Comparison of ENCODE assay signal across 18 cellular contexts in the genomic region with DNA sequence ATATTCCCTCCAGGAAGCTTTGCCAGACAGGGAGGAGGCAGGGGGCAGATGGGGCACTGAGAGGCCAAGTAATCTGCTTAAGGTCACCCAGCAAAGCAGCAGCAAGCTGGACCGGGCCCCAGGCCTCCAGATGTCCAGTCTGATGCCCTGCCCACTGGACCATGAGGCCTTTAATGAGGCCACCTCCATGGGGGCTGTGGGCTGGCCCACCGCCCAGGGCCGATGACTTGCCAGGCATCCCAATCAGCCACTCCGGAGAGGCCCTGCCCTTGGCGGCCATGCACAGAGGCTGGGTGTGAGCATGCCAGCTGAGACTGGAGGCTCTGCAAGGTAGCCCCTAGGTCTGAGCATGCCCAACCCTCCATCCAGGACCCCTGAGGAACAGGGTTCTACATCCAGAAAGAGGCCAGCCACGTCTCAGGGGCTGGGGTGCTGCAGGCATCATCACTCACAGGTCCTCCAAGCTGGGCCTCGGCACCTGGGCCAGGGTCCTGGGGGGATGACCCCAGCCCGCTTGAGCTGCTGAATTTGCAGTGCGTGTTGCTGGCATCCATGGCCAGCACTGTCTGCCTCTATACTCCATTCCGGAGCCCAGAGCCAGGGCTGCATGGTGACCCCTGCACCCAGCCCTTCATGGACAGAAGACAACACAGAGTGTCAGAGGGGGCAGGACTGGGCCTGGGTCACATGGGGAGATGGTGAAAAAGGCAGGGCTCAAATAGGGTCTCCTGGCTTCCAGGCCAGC.
A peak's percentile ranks its signal among the peaks of the same experiment; 100 is the strongest.
DNase-seq lines count a peak whose midpoint lies in the region; ATAC-seq, FAIRE-seq and TF ChIP-seq lines count a peak whose summit lies in the region.
"Had no signal": no experiment of that assay in that cellular context is flagged by ENCODE, and none has a peak within 500 bp of the region (broad histone marks: within the 10 kb centered on the region; RNA-seq: fewer than 3 reads in every experiment).

No MANE protein-coding gene starts in this region.

- DNase-seq in RWPE2 (ENCODE audit: low spot score) (peak; percentile 45), endothelial cell of umbilical vein (ENCODE audit: low read depth, low spot score) (peak; percentile 21), midbrain (lab: John Stamatoyannopoulos, UW) (peak; percentile 24), sigmoid colon (peak; percentile 45), MCF 10A (ENCODE audit: unreplicated experiment) (no peak), foreskin keratinocyte (no peak)
- DNase-seq in stimulated activated CD4-positive, alpha-beta T cell treated with anti-CD3 and anti-CD28 coated beads, Interleukin-15, amount 100 ng/mL, for 24 hours = no peak
- DNase-seq: CD4-positive, alpha-beta T cell; DMS53; GOT3; NCI-H1092 treated with DMSO at 0.1 percent for 48 hours; NCI-H1694; NCI-H345; NCI-H69; OCI-M1; SJCRH30 had no signal

- no peak overlapping the region for H2AFZ ChIP-seq in endothelial cell of umbilical vein (ENCODE audit: low read depth, low read length)

- no peak overlapping the region for H3K4me3 ChIP-seq in RWPE2 (ENCODE audit: severe bottlenecking)
- H3K4me3 ChIP-seq in endothelial cell of umbilical vein (replicated peaks in 1 of 3; ENCODE audit: insufficient read depth in 1 of 3, low read depth in 1 of 3, low read length in 3 of 3) = no peak overlapping the region
- no peak overlapping the region for H3K4me3 ChIP-seq in sigmoid colon
- H3K4me3 ChIP-seq: SJCRH30 had no signal

- 91 to 92% methylated on average over 10 of the region's 10 CpGs for WGBS in sigmoid colon, 2 donors

- no peaks in the 10 kb centered on the region for H3K9me1 ChIP-seq in endothelial cell of umbilical vein (replicated peaks; ENCODE audit: control insufficient read depth, extremely low read depth, insufficient read depth, low read length)

- H3K27me3 Mint-ChIP-seq in MCF 10A (ENCODE audit: insufficient read depth, unreplicated experiment) = peaks cover 5% of the 10 kb centered on the region
- H3K27me3 Mint-ChIP-seq: B cell; CD4-positive, alpha-beta T cell had no signal

- no peak overlapping the region for H3K9ac ChIP-seq in endothelial cell of umbilical vein (replicated peaks; ENCODE audit: extremely low read depth, insufficient read depth, low read length)
- H3K9ac ChIP-seq: KMS-11 had no signal

- no peak overlapping the region for H3K4me3 Mint-ChIP-seq in MCF 10A (ENCODE audit: unreplicated experiment)
- H3K4me3 Mint-ChIP-seq: B cell; CD4-positive, alpha-beta T cell had no signal

- no peak for ATAC-seq in RWPE2 (ENCODE audit: low read depth)
- no peak for ATAC-seq in foreskin keratinocyte

- intact Hi-C loops in endothelial cell of umbilical vein (cut with micrococcal nuclease) = loop anchor here (5.0 kb wide), 1 partner anchor 167 kb away; no protein-coding TSS in a partner anchor
- intact Hi-C loops in sigmoid colon (cut with DNase I) = no loop called here
- intact Hi-C loops in MCF 10A (cut with micrococcal nuclease) = no loop called here

- H3K9me3 ChIP-seq in RWPE2 (ENCODE audit: severe bottlenecking) (no peaks in the 10 kb centered on the region), endothelial cell of umbilical vein (replicated peaks; ENCODE audit: control insufficient read depth, insufficient read depth, low read length) (no peaks in the 10 kb centered on the region), sigmoid colon (no peaks in the 10 kb centered on the region)
- H3K9me3 ChIP-seq: SJCRH30 had no signal

- H3K27ac Mint-ChIP-seq in MCF 10A (ENCODE audit: low read depth, unreplicated experiment) = no peak overlapping the region
- H3K27ac Mint-ChIP-seq: B cell; CD4-positive, alpha-beta T cell had no signal

- no peak for TF ChIP-seq EP300 in sigmoid colon (IDR thresholded peaks at IDR 0.05)

- no peak for TF ChIP-seq POLR2A in endothelial cell of umbilical vein (IDR thresholded peaks at IDR 0.05; ENCODE audit: low read depth, low read length)
- TF ChIP-seq POLR2A in sigmoid colon (IDR thresholded peaks at IDR 0.05) = no peak

- H3K9me3 Mint-ChIP-seq in MCF 10A (ENCODE audit: unreplicated experiment) = no peaks in the 10 kb centered on the region
- H3K9me3 Mint-ChIP-seq: CD4-positive, alpha-beta T cell had no signal

- H3K4me1 Mint-ChIP-seq in MCF 10A (ENCODE audit: insufficient read depth, unreplicated experiment) = peaks cover 13% of the 10 kb centered on the region
- H3K4me1 Mint-ChIP-seq: B cell had no signal

- no peak for TF ChIP-seq CTCF in RWPE2 (IDR thresholded peaks at IDR 0.05; ENCODE audit: poor library complexity, severe bottlenecking)
- TF ChIP-seq CTCF in endothelial cell of umbilical vein (IDR thresholded peaks at IDR 0.05; ENCODE audit: extremely low read depth in 1 of 2, insufficient read depth in 1 of 2, low read depth in 1 of 2, low read length in 2 of 2) = no peak
- TF ChIP-seq CTCF in sigmoid colon (IDR thresholded peaks at IDR 0.05) = no peak
- no peak for TF ChIP-seq CTCF in MCF 10A (IDR thresholded peaks at IDR 0.05; ENCODE audit: unreplicated experiment)
- TF ChIP-seq CTCF in foreskin keratinocyte (conservative IDR thresholded peaks at IDR 0.05) = no peak

- H3K79me2 ChIP-seq in endothelial cell of umbilical vein (ENCODE audit: control insufficient read depth, insufficient read depth, low read length) = no peaks in the 10 kb centered on the region

- no peaks in the 10 kb centered on the region for H4K20me1 ChIP-seq in endothelial cell of umbilical vein (replicated peaks; ENCODE audit: control insufficient read depth, extremely low read depth, insufficient read depth, low read length)

- H3K36me3 ChIP-seq in RWPE2 (ENCODE audit: low read depth) = no peaks in the 10 kb centered on the region
- no peaks in the 10 kb centered on the region for H3K36me3 ChIP-seq in endothelial cell of umbilical vein (ENCODE audit: control insufficient read depth in 2 of 2, extremely low read depth in 1 of 2, insufficient read depth in 2 of 2, low read length in 2 of 2)
- no peaks in the 10 kb centered on the region for H3K36me3 ChIP-seq in sigmoid colon
- H3K36me3 ChIP-seq: SJCRH30 had no signal

- no peak overlapping the region for H3K27ac ChIP-seq in RWPE2 (ENCODE audit: poor library complexity, severe bottlenecking)
- H3K27ac ChIP-seq in endothelial cell of umbilical vein (ENCODE audit: insufficient read depth, low read depth, low read length) = no peak overlapping the region
- H3K27ac ChIP-seq in sigmoid colon = no peak overlapping the region
- no peak overlapping the region for H3K27ac ChIP-seq in foreskin keratinocyte
- H3K27ac ChIP-seq: KMS-11, SJCRH30 had no signal

- BruUV-seq in endothelial cell of umbilical vein (replicated peaks; lab: Mats Ljungman, UMichigan) (no TSS peak), MCF 10A (replicated peaks; lab: Mats Ljungman, UMichigan) (no TSS peak)

- POLR2A ChIA-PET in endothelial cell of umbilical vein (lab: Charles Lee) = interaction anchor here (0.9 kb wide), 1 partner anchor 38 kb away, joined by 3 read pairs; no protein-coding TSS in a partner anchor
- POLR2A ChIA-PET in MCF 10A (lab: Yijun Ruan, JAX) = interaction anchor here (1.2 kb wide), 1 partner anchor 56 kb away, joined by 3 read pairs; no protein-coding TSS in a partner anchor

- H3K27me3 ChIP-seq in RWPE2 (ENCODE audit: insufficient read depth, poor library complexity, severe bottlenecking) (no peaks in the 10 kb centered on the region), endothelial cell of umbilical vein (ENCODE audit: control insufficient read depth in 2 of 2, insufficient read depth in 2 of 2, low read length in 2 of 2) (peaks cover 15 to 47% of the 10 kb centered on the region in 2 experiments), sigmoid colon (no peaks in the 10 kb centered on the region), foreskin keratinocyte (peaks cover 20% of the 10 kb centered on the region)
- H3K27me3 ChIP-seq: SJCRH30 had no signal

- H3K4me2 ChIP-seq in endothelial cell of umbilical vein (ENCODE audit: insufficient read depth, low read length) = no peak overlapping the region
- H3K4me2 ChIP-seq: KMS-11 had no signal

- CTCF ChIA-PET in endothelial cell of umbilical vein (lab: Charles Lee) (interaction anchor here (1.7 to 5.2 kb wide), 3 partner anchors 7 to 42 kb away, joined by 7 to 30 read pairs (median 29); no protein-coding TSS in a partner anchor), MCF 10A (lab: Yijun Ruan, JAX) (interaction anchor here (1.4 to 3.9 kb wide), 3 partner anchors 11 to 165 kb away, joined by 3 to 14 read pairs (median 3); no protein-coding TSS in a partner anchor)

- H3K4me1 ChIP-seq in RWPE2 (ENCODE audit: insufficient read depth, poor library complexity, severe bottlenecking) = peaks cover 9% of the 10 kb centered on the region
- peaks cover 12% of the 10 kb centered on the region for H3K4me1 ChIP-seq in endothelial cell of umbilical vein (ENCODE audit: control insufficient read depth, extremely low read depth, insufficient read depth, low read length)
- H3K4me1 ChIP-seq in sigmoid colon = no peaks in the 10 kb centered on the region
- no peaks in the 10 kb centered on the region for H3K4me1 ChIP-seq in foreskin keratinocyte
- H3K4me1 ChIP-seq: SJCRH30 had no signal

- no peaks in the 10 kb centered on the region for H3K36me3 Mint-ChIP-seq in MCF 10A (ENCODE audit: insufficient read depth, unreplicated experiment)

- dilution Hi-C loops in endothelial cell of umbilical vein (cut with MboI; ENCODE audit: extremely low pct_ligation_motif_present, low sequenced_read_pairs) = no loop called here

- no peak for FAIRE-seq in endothelial cell of umbilical vein (lab: Jason Lieb, UNC)

TF ChIP-seq in endothelial cell of umbilical vein, 7 proteins besides CTCF, POLR2A, EP300 and RAD21:
- no peak for TF ChIP-seq MYC (IDR thresholded peaks at IDR 0.05; ENCODE audit: low read depth, low read length)
- TF ChIP-seq, protein P1, sequence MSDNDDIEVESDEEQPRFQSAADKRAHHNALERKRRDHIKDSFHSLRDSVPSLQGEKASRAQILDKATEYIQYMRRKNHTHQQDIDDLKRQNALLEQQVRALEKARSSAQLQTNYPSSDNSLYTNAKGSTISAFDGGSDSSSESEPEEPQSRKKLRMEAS (IDR thresholded peaks at IDR 0.05; ENCODE audit: insufficient read depth, insufficient read length) = no peak
- no peak for TF ChIP-seq GATA2 (IDR thresholded peaks at IDR 0.05; ENCODE audit: insufficient read depth, insufficient read length, low read depth, low read length)

Comparison
In these comparisons a context has a peak if more than half of its experiments do, and no peak if none do; other contexts are left out.
1. DNase-seq: peak in RWPE2 (single experiment), endothelial cell of umbilical vein (single experiment), midbrain (single experiment) and sigmoid colon (single experiment); none in stimulated activated CD4-positive, alpha-beta T cell treated with anti-CD3 and anti-CD28 coated beads, Interleukin-15, amount 100 ng/mL, for 24 hours (single experiment), MCF 10A (single experiment) and foreskin keratinocyte (0 of 2).